Comparison of ENCODE assay signal across 17 cellular contexts in genomic region chr2:191335875-191336464, GRCh38.
A peak's percentile ranks its signal among the peaks of the same experiment; 100 is the strongest.
DNase-seq lines count a peak whose midpoint lies in the region; ATAC-seq and TF ChIP-seq lines count a peak whose summit lies in the region.
"Had no signal": no experiment of that assay in that cellular context is flagged by ENCODE, and none has a peak within 500 bp of the region (broad histone marks: within the 10 kb centered on the region; RNA-seq: fewer than 3 reads in every experiment).

No MANE protein-coding gene starts in this region.

- H3K36me3 ChIP-seq in left ventricle myocardium inferior = peaks cover 4% of the 10 kb centered on the region

- H3K4me1 ChIP-seq in left ventricle myocardium inferior = peaks cover 38% of the 10 kb centered on the region
- H3K4me1 ChIP-seq: BLaER1, Caco-2 had no signal

- ATAC-seq in Right ventricle myocardium inferior = peak; percentile 59
- no peak for ATAC-seq in left cardiac atrium
- ATAC-seq in left lobe of liver = peak; percentile 37
- ATAC-seq in HG03354 (IDR thresholded peaks at IDR 0.05; ENCODE audit: poor library complexity, severe bottlenecking, unreplicated experiment) = no peak
- ATAC-seq: CD8-positive, alpha-beta T cell had no signal

- no peak for TF ChIP-seq CTCF in left ventricle myocardium inferior (IDR thresholded peaks at IDR 0.05; ENCODE audit: borderline replicate concordance)

- H3K27me3 ChIP-seq in left ventricle myocardium inferior (ENCODE audit: low read depth) = no peaks in the 10 kb centered on the region
- H3K27me3 ChIP-seq: BLaER1 had no signal

- peak overlapping the region; percentile 55 for H3K27ac ChIP-seq in left ventricle myocardium inferior (replicated peaks)
- H3K27ac ChIP-seq: 22Rv1, BLaER1, C4-2B had no signal

- intact Hi-C loops in Right ventricle myocardium inferior (cut with DNase I) (no loop called here), cardiac septum (cut with DNase I) (no loop called here), left ventricle myocardium inferior (cut with micrococcal nuclease) (no loop called here), left cardiac atrium (cut with DNase I) (no loop called here)

- no peak overlapping the region for H3K4me3 ChIP-seq in left ventricle myocardium inferior
- H3K4me3 ChIP-seq: BLaER1 had no signal

- no peaks in the 10 kb centered on the region for H3K9me3 ChIP-seq in left ventricle myocardium inferior (replicated peaks)
- H3K9me3 ChIP-seq: BLaER1, Caco-2 had no signal

- DNase-seq in Right ventricle myocardium inferior (ENCODE audit: missing footprints) (no peak), cardiac septum (ENCODE audit: low spot score) (no peak), left ventricle myocardium inferior (no peak), left cardiac atrium (no peak), left lobe of liver (ENCODE audit: low spot score) (no peak), SW480 (ENCODE audit: low spot score) (no peak)
- DNase-seq: Caco-2; CD4-positive, CD25-positive, alpha-beta regulatory T cell; CD8-positive, alpha-beta T cell; DMS153; DND-41; H7; HCEC 1CT had no signal

Comparison
In these comparisons a context has a peak if more than half of its experiments do, and no peak if none do; other contexts are left out.
1. ATAC-seq: peak in Right ventricle myocardium inferior (single experiment) and left lobe of liver (single experiment); none in left cardiac atrium (0 of 2) and HG03354 (single experiment).